19 cellular contexts compared by ENCODE assay signal in the genomic region with DNA sequence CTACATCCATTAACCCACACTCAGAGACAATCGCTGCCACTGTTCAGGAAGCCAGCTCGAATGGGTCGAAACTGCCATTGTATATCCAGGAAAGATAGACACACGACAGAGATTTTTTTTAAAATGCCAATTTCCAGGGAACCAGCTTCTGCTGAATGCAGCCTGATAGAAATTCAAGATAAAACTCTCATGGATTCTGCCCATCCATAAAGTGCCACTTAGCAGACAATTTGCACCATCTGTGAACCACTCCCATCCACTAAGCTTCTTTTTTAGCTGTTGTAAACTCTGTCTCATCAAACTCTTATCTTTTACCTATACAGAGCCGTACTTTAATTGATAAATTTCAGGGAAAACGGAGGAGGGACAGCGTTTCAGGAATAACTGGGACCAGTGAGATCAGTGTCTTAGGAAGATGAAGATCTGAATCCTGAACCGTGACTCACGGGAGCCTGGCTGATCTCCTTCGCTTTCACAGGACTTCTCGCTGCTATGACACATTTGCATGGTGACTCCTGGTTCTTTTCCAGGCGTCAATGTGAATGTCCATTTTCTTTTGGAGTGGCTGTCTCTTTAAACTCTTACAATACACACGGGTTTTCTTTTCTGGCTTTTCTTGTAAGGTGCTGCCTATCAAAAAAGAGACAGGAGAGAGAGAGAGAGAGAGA.
DNase-seq lines count a peak whose midpoint lies in the region; ATAC-seq, FAIRE-seq and TF ChIP-seq lines count a peak whose summit lies in the region.
"Had no signal": no experiment of that assay in that cellular context is flagged by ENCODE, and none has a peak within 500 bp of the region (broad histone marks: within the 10 kb centered on the region; RNA-seq: fewer than 3 reads in every experiment).

No MANE protein-coding gene starts in this region.

- H4K20me1 ChIP-seq in GM23248 (ENCODE audit: insufficient read depth): no peaks in the 10 kb centered on the region

- peaks cover 12% of the 10 kb centered on the region; the same call in 1 of the 2 replicates for H3F3A ChIP-seq in GM23248 (ENCODE audit: insufficient read depth)

- peak overlapping the region; percentile 21 for H3K9ac ChIP-seq in GM23248

- H3K27me3 ChIP-seq in GM23248 (replicated peaks; ENCODE audit: insufficient read depth) (peaks cover 8% of the 10 kb centered on the region), HAP-1 (ENCODE audit: low read depth) (peaks cover 27% of the 10 kb centered on the region)
- H3K27me3 ChIP-seq: Peyer's patch had no signal

- H3K36me3 ChIP-seq in GM23248 (ENCODE audit: low read depth): no peaks in the 10 kb centered on the region
- H3K36me3 ChIP-seq in HAP-1 (replicated peaks): no peaks in the 10 kb centered on the region
- H3K36me3 ChIP-seq: Peyer's patch, tibial artery had no signal

- peak; percentile 94 for DNase-seq in GM23248
- DNase-seq in RPMI7951 (ENCODE audit: low read depth): peak; percentile 19
- peak; percentile 8 for DNase-seq in fibroblast of the aortic adventitia (ENCODE audit: low read depth)
- DNase-seq in urothelium cell line (ENCODE audit: low spot score): peak; percentile 48
- no peak for DNase-seq in HAP-1 (ENCODE audit: low spot score in 2 of 2)
- no peak for DNase-seq in AML-193 (lab: John Stamatoyannopoulos, UW)
- DNase-seq: activated CD4-positive, CD25-positive, alpha-beta regulatory T cell treated with anti-CD3 and anti-CD28 coated beads, Interleukin-2, amount 50 U/mL, for 72 hours; hypothalamus; naive B cell; NCI-H187; NCI-H526 treated with DMSO at 0.1 percent for 48 hours; Peyer's patch; stimulated activated CD4-positive, alpha-beta T cell treated with anti-CD3 and anti-CD28 coated beads, Interleukin-1b, Interleukin-23, amount 100 ng/mL, for 48 hours; T-helper 1 cell; tibial artery had no signal

- FAIRE-seq in urothelium cell line (lab: Jason Lieb, UNC): no peak
- FAIRE-seq: K562 had no signal

- H3K4me3 ChIP-seq in GM23248 (peak overlapping the region; percentile 46), fibroblast of the aortic adventitia (ENCODE audit: low read depth, low read length) (no peak overlapping the region), HAP-1 (no peak overlapping the region)
- H3K4me3 ChIP-seq: GM23338, K562, Peyer's patch, tibial artery had no signal

- H2AFZ ChIP-seq in GM23248: peak overlapping the region; percentile 52; the same call in 1 of the 2 replicates
- H2AFZ ChIP-seq: GM23338 had no signal

- H3K9me2 ChIP-seq in GM23248 (ENCODE audit: insufficient read depth): no peaks in the 10 kb centered on the region

- TF ChIP-seq CTCF in fibroblast of the aortic adventitia (IDR thresholded peaks at IDR 0.05; ENCODE audit: insufficient read depth, low read length): no peak

- peaks cover 14% of the 10 kb centered on the region for H3K4me1 ChIP-seq in GM23248 (ENCODE audit: insufficient read depth)
- no peaks in the 10 kb centered on the region for H3K4me1 ChIP-seq in HAP-1
- H3K4me1 ChIP-seq: Peyer's patch had no signal

- no peaks in the 10 kb centered on the region for H3K9me3 ChIP-seq in GM23248 (ENCODE audit: low read depth)
- no peaks in the 10 kb centered on the region for H3K9me3 ChIP-seq in HAP-1
- H3K9me3 ChIP-seq: Peyer's patch, tibial artery had no signal

- H3K27ac ChIP-seq in GM23248: peak overlapping the region; percentile 24
- H3K27ac ChIP-seq: Peyer's patch, tibial artery had no signal

- no peak for ATAC-seq in GM19455 (IDR thresholded peaks at IDR 0.05; ENCODE audit: unreplicated experiment)
- ATAC-seq: GM23338, K562, left lobe of liver had no signal

- in situ Hi-C loops in GM23248 (cut with MboI) (no loop called here), HAP-1 (cut with MboI; ENCODE audit: low sequenced_read_pairs) (loop anchor here (5.0 to 25.0 kb wide), 3 partner anchors 376 to 1026 kb away; a partner anchor contains a TSS)

- H3K4me2 ChIP-seq in GM23248 (ENCODE audit: unreplicated experiment): peak overlapping the region; percentile 47
- H3K4me2 ChIP-seq: GM23338 had no signal

- WGBS in GM23248 (ENCODE audit: low coverage in 1 of 2, low lambda C conversion rate in 2 of 2, missing lambda C conversion rate in 2 of 2), 2 experiments: 19 to 21% methylated on average over 13 of the region's 13 CpGs

- no peaks in the 10 kb centered on the region for H3K79me2 ChIP-seq in GM23248 (ENCODE audit: insufficient read depth)

Comparison
In these comparisons a context has a peak if more than half of its experiments do, and no peak if none do; other contexts are left out.
1. DNase-seq: peak in GM23248 (single experiment), RPMI7951 (single experiment), fibroblast of the aortic adventitia (single experiment) and urothelium cell line (single experiment); none in HAP-1 (0 of 2) and AML-193 (0 of 2).